Comparison of ENCODE assay signal across 21 cellular contexts in genomic region chr1:100699744-100700143, GRCh38. TPM values are rescaled to one million over a fixed set of nuclear protein-coding genes. Genes with fewer than 3 reads are reported as not detected.
DNase-seq lines count a peak whose midpoint lies in the region; TF ChIP-seq lines count a peak whose summit lies in the region.
"Had no signal": no experiment of that assay in that cellular context is flagged by ENCODE, and none has a peak within 500 bp of the region (broad histone marks: within the 10 kb centered on the region; RNA-seq: fewer than 3 reads in every experiment).

No MANE protein-coding gene starts in this region.

- no peak overlapping the region for H2BK120ac ChIP-seq in mesenchymal stem cell (ENCODE audit: low read depth, low read length)

- DNase-seq in AG04450 (ENCODE audit: low read depth, low spot score) (peak; percentile 55), LHCN-M2 (ENCODE audit: low read depth) (peak; percentile 51), choroid plexus epithelial cell (ENCODE audit: low read depth) (peak; percentile 50), mesenchymal stem cell (peak; percentile 74), SHP77 treated with DMSO at 0.1 percent for 48 hours (lab: John Stamatoyannopoulos, UW) (no peak), amniotic stem cell (lab: John Stamatoyannopoulos, UW) (no peak), ovary (no peak)
- DNase-seq in activated naive CD4-positive, alpha-beta T cell treated with Interleukin-2 at 50 U/mL for 16 hours = no peak
- DNase-seq: 8988T; activated B cell treated with CpG ODN at 0.5 μM for 24 hours; activated CD4-positive, alpha-beta T cell treated with anti-CD3 and anti-CD28 coated beads, Interleukin-2, amount 50 U/mL, for 48 hours; activated effector memory CD4-positive, alpha-beta T cell treated with Interleukin-2 at 50 U/mL for 16 hours; caudate nucleus; H9; NCI-H1436 treated with DMSO at 0.1 percent for 48 hours; NCI-H524; stomach; trophoblast cell had no signal

- no peak overlapping the region for H4K8ac ChIP-seq in mesenchymal stem cell (ENCODE audit: low read length)

- H2BK15ac ChIP-seq in mesenchymal stem cell (ENCODE audit: low read depth, poor library complexity, severe bottlenecking) = no peak overlapping the region

- H2AK5ac ChIP-seq in mesenchymal stem cell (ENCODE audit: low read length, severe bottlenecking) = no peak overlapping the region

- no peaks in the 10 kb centered on the region for H3K36me3 ChIP-seq in mesenchymal stem cell (ENCODE audit: control insufficient read depth in 1 of 2, insufficient read depth in 2 of 2, low read depth in 1 of 2, low read length in 2 of 2)
- no peaks in the 10 kb centered on the region for H3K36me3 ChIP-seq in ovary
- H3K36me3 ChIP-seq: BLaER1 treated with 17β-estradiol and CSF1 and Interleukin-3, amounts not matched to agents 10 nM and 100 nM; stomach had no signal

- H3K18ac ChIP-seq in mesenchymal stem cell (ENCODE audit: low read depth in 1 of 2, low read length in 2 of 2) = no peak overlapping the region

- H3K4me3 ChIP-seq in AG04450 (ENCODE audit: low read depth, low read length) (no peak overlapping the region), choroid plexus epithelial cell (ENCODE audit: low read depth, low read length) (no peak overlapping the region), mesenchymal stem cell (ENCODE audit: insufficient read depth in 1 of 2, low read depth in 1 of 2, low read length in 2 of 2) (no peak overlapping the region), ovary (no peak overlapping the region)
- H3K4me3 ChIP-seq: BLaER1 treated with 17β-estradiol and CSF1 and Interleukin-3, amounts not matched to agents 10 nM and 100 nM; SK-N-MC; stomach had no signal

- H3K79me1 ChIP-seq in mesenchymal stem cell (replicated peaks; ENCODE audit: low read length, poor library complexity, severe bottlenecking) = no peaks in the 10 kb centered on the region

- POLR2A ChIA-PET in AG04450 (lab: Yijun Ruan, JAX) = no interaction called here

- TF ChIP-seq CTCF in AG04450 (IDR thresholded peaks at IDR 0.05; ENCODE audit: low read depth, low read length) (no peak), choroid plexus epithelial cell (conservative IDR thresholded peaks at IDR 0.05; ENCODE audit: low read depth, low read length) (no peak), ovary (IDR thresholded peaks at IDR 0.05) (no peak)

- H3K4me1 ChIP-seq in mesenchymal stem cell (ENCODE audit: control insufficient read depth, insufficient read depth, low read depth, low read length) (no peaks in the 10 kb centered on the region), ovary (ENCODE audit: insufficient read depth) (no peaks in the 10 kb centered on the region)
- H3K4me1 ChIP-seq: stomach had no signal

- H4K91ac ChIP-seq in mesenchymal stem cell (ENCODE audit: low read length) = no peak overlapping the region

- no peak for TF ChIP-seq POLR2A in ovary (IDR thresholded peaks at IDR 0.05)

- peak overlapping the region in 1 of 2 experiments; percentile 54 for H2BK12ac ChIP-seq in mesenchymal stem cell (ENCODE audit: low read length in 2 of 2)

- H3K14ac ChIP-seq in mesenchymal stem cell (ENCODE audit: low read length in 2 of 2) = no peak overlapping the region

- H2BK5ac ChIP-seq in mesenchymal stem cell (ENCODE audit: low read depth, low read length, poor library complexity, severe bottlenecking) = no peak overlapping the region

- CTCF ChIA-PET in AG04450 (lab: Charles Lee) = interaction anchor here (1.0 to 1.4 kb wide), 2 partner anchors 18 to 78 kb away, joined by 3 to 4 read pairs; no protein-coding TSS in a partner anchor

- H3K27ac ChIP-seq in AG04450 (ENCODE audit: low read depth, low read length) = peak overlapping the region; percentile 92
- H3K27ac ChIP-seq in mesenchymal stem cell (ENCODE audit: low read length, poor library complexity, severe bottlenecking) = no peak overlapping the region
- no peak overlapping the region for H3K27ac ChIP-seq in ovary
- H3K27ac ChIP-seq: BLaER1 treated with 17β-estradiol and CSF1 and Interleukin-3, amounts not matched to agents 10 nM and 100 nM; epithelial cell of prostate; SK-N-MC; stomach had no signal

- no peak overlapping the region for H3K23ac ChIP-seq in mesenchymal stem cell (ENCODE audit: low read length in 2 of 2)

- H2AFZ ChIP-seq in mesenchymal stem cell (ENCODE audit: low read depth, low read length) = no peak overlapping the region

- no peak overlapping the region for H3K4me2 ChIP-seq in mesenchymal stem cell (ENCODE audit: low read length, poor library complexity, severe bottlenecking)

- no CpG with 5 or more reads among the region's 1 CpG for WGBS in mesenchymal stem cell
- 23 to 46% (median 32%) methylated on average over 1 of the region's 1 CpG for WGBS in ovary, 3 donors

- H3K9me3 ChIP-seq in AG04450 (ENCODE audit: control insufficient read depth, insufficient read depth, low read length) (no peaks in the 10 kb centered on the region), mesenchymal stem cell (ENCODE audit: control insufficient read depth, low read length) (peaks cover 14% of the 10 kb centered on the region), ovary (no peaks in the 10 kb centered on the region)

- no peak overlapping the region for H3K9ac ChIP-seq in mesenchymal stem cell (ENCODE audit: low read length)
- H3K9ac ChIP-seq: BLaER1 treated with 17β-estradiol and CSF1 and Interleukin-3, amounts not matched to agents 10 nM and 100 nM had no signal

- H3K4ac ChIP-seq in mesenchymal stem cell (ENCODE audit: low read depth in 1 of 2, low read length in 2 of 2) = no peak overlapping the region

- H3K27me3 ChIP-seq in AG04450 (ENCODE audit: control insufficient read depth, insufficient read depth, low read length) (no peaks in the 10 kb centered on the region), mesenchymal stem cell (ENCODE audit: control insufficient read depth in 1 of 2, insufficient read depth in 1 of 2, low read length in 2 of 2) (no peaks in the 10 kb centered on the region), ovary (no peaks in the 10 kb centered on the region)
- H3K27me3 ChIP-seq: BLaER1 treated with 17β-estradiol and CSF1 and Interleukin-3, amounts not matched to agents 10 nM and 100 nM; stomach had no signal

- intact Hi-C loops in ovary (cut with DNase I) = no loop called here

- no peak for TF ChIP-seq EP300 in ovary (IDR thresholded peaks at IDR 0.05)

RNA-seq across cellular contexts. Expression of gene VCAM1, which starts 19.8 kb away (rescaled TPM):
- polyA plus RNA-seq in AG04450 (2011; rRNA removed) = 40.3 and 41.0 TPM in 2 replicates
- polyA minus RNA-seq in AG04450 (2011; rRNA and poly(A)+ RNA removed) = 24.0 and 30.5 TPM in 2 replicates
- total RNA-seq in LHCN-M2 (2014; rRNA removed) = 0.51 and 0.63 TPM in 2 replicates
- 0.32 TPM for polyA plus RNA-seq in LHCN-M2 (2012)
- polyA plus RNA-seq in mesenchymal stem cell (2013, experiment 1 of 2) = 8.5 TPM
- polyA plus RNA-seq in mesenchymal stem cell (2013, experiment 2 of 2) = 8.7 TPM
- 10 to 100 TPM; 19.0 to 52.6 (median 30.0) TPM for total RNA-seq in ovary
- 10 to 100 TPM; 47.7 to 91.4 TPM for polyA plus RNA-seq in ovary
- total RNA-seq: activated B cell treated with CpG ODN at 0.5 μM for 24 hours had no signal

Comparison
In these comparisons a context has a peak if more than half of its experiments do, and no peak if none do; other contexts are left out.
1. DNase-seq: peak in AG04450 (single experiment), LHCN-M2 (single experiment), choroid plexus epithelial cell (single experiment) and mesenchymal stem cell (single experiment); none in SHP77 treated with DMSO at 0.1 percent for 48 hours (single experiment), amniotic stem cell (single experiment), activated naive CD4-positive, alpha-beta T cell treated with Interleukin-2 at 50 U/mL for 16 hours (single experiment) and ovary (0 of 5).
2. RNA of gene VCAM1, which starts 19.8 kb away (total RNA-seq): 19.0 to 52.6 TPM in ovary; 0.51 to 0.63 TPM in LHCN-M2; every median in the first group is over 10 times any median in the second.